Comparison of ENCODE assay signal across 1 cellular context in the genomic region with DNA sequence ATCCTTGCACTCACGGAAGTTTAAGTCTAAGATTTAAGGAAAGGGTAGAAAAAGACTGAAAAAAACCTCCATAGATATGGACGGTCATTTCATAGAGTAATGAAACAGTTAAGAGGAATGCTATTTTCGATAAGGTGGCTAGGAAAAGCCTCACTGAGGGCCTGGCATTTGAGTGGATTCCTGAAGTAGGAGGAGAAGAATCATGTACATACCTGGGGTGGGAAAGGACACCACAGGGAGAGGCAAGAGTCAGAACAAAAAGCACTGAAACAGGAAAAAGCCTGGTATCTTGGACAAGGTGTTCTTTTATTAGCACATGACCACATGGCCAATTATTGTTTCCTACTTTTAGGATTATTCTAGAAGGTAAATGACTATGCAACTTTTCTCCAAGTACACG.
TF ChIP-seq lines count a peak whose summit lies in the region.

No MANE protein-coding gene starts in this region.

TF ChIP-seq in A549, 52 proteins besides CTCF, POLR2A, EP300 and RAD21 (continued from another document):
- TF ChIP-seq, protein P1, sequence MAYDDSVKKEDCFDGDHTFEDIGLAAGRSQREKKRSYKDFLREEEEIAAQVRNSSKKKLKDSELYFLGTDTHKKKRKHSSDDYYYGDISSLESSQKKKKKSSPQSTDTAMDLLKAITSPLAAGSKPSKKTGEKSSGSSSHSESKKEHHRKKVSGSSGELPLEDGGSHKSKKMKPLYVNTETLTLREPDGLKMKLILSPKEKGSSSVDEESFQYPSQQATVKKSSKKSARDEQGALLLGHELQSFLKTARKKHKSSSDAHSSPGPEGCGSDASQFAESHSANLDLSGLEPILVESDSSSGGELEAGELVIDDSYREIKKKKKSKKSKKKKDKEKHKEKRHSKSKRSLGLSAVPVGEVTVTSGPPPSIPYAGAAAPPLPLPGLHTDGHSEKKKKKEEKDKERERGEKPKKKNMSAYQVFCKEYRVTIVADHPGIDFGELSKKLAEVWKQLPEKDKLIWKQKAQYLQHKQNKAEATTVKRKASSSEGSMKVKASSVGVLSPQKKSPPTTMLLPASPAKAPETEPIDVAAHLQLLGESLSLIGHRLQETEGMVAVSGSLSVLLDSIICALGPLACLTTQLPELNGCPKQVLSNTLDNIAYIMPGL (CRISPR knock-in tag; IDR thresholded peaks at IDR 0.05; ENCODE audit: borderline replicate concordance), result no peak
- TF ChIP-seq HOXB13 (CRISPR knock-in tag; IDR thresholded peaks at IDR 0.05; ENCODE audit: low read depth) (no peak), RFX5 (IDR thresholded peaks at IDR 0.05) (no peak), RCOR1 (IDR thresholded peaks at IDR 0.05; ENCODE audit: low read depth, low read length) (no peak), CBX8 (IDR thresholded peaks at IDR 0.05) (no peak), HOXA7 (CRISPR knock-in tag; IDR thresholded peaks at IDR 0.05) (no peak)
